1 cellular context compared by ENCODE assay signal in the genomic region with DNA sequence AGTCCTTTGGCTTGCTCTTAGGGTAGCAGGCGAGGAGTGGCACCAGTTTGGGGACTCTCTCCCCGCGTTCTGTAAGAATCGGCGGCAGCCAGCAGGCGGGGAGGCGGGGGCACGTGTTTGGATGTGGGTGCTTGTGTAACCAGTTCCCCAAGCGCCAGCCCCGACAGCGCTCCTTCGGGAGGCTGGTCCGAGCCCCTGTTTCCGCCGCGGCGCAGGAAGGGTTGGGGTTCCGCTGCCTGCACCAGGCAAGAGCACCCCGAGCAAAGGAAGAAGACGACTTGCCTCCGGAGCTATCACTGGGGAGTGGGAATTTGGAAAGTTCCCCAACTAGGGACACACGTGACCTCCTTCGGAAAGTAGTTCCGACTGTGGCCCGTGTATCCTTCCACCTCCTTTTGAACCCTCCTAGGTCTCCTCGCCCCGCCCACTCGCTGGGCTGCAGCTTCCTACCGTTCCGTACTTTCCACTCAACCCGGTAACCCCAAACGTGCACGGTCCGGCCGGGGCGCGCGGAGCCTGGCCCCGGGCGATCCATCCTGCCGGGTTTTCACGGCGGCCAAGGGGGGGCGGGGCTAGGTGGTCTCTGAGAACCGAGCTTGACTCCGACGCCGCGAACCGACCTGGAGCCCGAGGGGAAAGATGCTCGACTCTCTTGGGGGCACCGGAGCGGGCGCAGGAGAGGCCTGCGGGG.
TF ChIP-seq lines count a peak whose summit lies in the region.

No MANE protein-coding gene starts in this region.

TF ChIP-seq in HepG2, 621 proteins besides CTCF, POLR2A, EP300 and RAD21 (continued from another document and continues in another):
- TF ChIP-seq, protein P1, sequence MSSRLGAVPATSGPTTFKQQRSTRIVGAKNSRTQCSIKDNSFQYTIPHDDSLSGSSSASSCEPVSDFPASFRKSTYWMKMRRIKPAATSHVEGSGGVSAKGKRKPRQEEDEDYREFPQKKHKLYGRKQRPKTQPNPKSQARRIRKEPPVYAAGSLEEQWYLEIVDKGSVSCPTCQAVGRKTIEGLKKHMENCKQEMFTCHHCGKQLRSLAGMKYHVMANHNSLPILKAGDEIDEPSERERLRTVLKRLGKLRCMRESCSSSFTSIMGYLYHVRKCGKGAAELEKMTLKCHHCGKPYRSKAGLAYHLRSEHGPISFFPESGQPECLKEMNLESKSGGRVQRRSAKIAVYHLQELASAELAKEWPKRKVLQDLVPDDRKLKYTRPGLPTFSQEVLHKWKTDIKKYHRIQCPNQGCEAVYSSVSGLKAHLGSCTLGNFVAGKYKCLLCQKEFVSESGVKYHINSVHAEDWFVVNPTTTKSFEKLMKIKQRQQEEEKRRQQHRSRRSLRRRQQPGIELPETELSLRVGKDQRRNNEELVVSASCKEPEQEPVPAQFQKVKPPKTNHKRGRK (CRISPR knock-in tag; IDR thresholded peaks at IDR 0.05) = peak; percentile 72; the same call in 1 of the 2 replicates
- TF ChIP-seq ZSCAN25 (CRISPR knock-in tag; IDR thresholded peaks at IDR 0.05) (peak; percentile 88), ZNF33B (CRISPR knock-in tag; IDR thresholded peaks at IDR 0.05) (peak; percentile 51; the same call in 1 of the 2 replicates), ZNF205 (CRISPR knock-in tag; IDR thresholded peaks at IDR 0.05) (peak; percentile 91; the same call in 1 of the 2 replicates), AGO2 (optimal IDR thresholded peaks at IDR 0.05; ENCODE audit: low read depth, low read length) (peak; percentile 76), FOXO1 (CRISPR knock-in tag; IDR thresholded peaks at IDR 0.05) (peak; percentile 74; the same call in 1 of the 2 replicates), ZEB1 (IDR thresholded peaks at IDR 0.05; ENCODE audit: insufficient replicate concordance, low read depth) (peak; percentile 22), JUNB (CRISPR knock-in tag; IDR thresholded peaks at IDR 0.05; ENCODE audit: borderline replicate concordance) (no peak; the same call in 1 of the 2 replicates), ZMYM4 (CRISPR knock-in tag; IDR thresholded peaks at IDR 0.05) (peak; percentile 99), MTERF4 (CRISPR knock-in tag; IDR thresholded peaks at IDR 0.05) (0 out of 2 replicates have a peak, but pooled peaks have one; percentile 23), NPAS2 (CRISPR knock-in tag; IDR thresholded peaks at IDR 0.05; ENCODE audit: borderline replicate concordance) (no peak), HMG20A (CRISPR knock-in tag; IDR thresholded peaks at IDR 0.05; ENCODE audit: borderline replicate concordance) (no peak), JDP2 (CRISPR knock-in tag; IDR thresholded peaks at IDR 0.05; ENCODE audit: borderline replicate concordance) (no peak), ISL2 (CRISPR knock-in tag; IDR thresholded peaks at IDR 0.05) (peak; percentile 84), TSC22D2 (CRISPR knock-in tag; IDR thresholded peaks at IDR 0.05; ENCODE audit: borderline replicate concordance) (peak; percentile 58; the same call in 1 of the 2 replicates), AKAP8 (CRISPR knock-in tag; IDR thresholded peaks at IDR 0.05) (peak; percentile 80), CENPX (CRISPR knock-in tag; IDR thresholded peaks at IDR 0.05) (no peak), ELK4 (CRISPR knock-in tag; IDR thresholded peaks at IDR 0.05; ENCODE audit: borderline replicate concordance) (no peak), ZNF484 (CRISPR knock-in tag; IDR thresholded peaks at IDR 0.05; ENCODE audit: borderline replicate concordance, low read depth) (no peak), SIX1 (CRISPR knock-in tag; IDR thresholded peaks at IDR 0.05; ENCODE audit: borderline replicate concordance) (peak; percentile 60; the same call in 1 of the 2 replicates), HCFC1 (IDR thresholded peaks at IDR 0.05; ENCODE audit: low read depth, low read length) (peak; percentile 51; the same call in 1 of the 2 replicates), ZNF660 (CRISPR knock-in tag; IDR thresholded peaks at IDR 0.05; ENCODE audit: borderline replicate concordance, low read depth) (no peak), MEIS2 (CRISPR knock-in tag; IDR thresholded peaks at IDR 0.05) (0 out of 2 replicates have a peak, but pooled peaks have one; percentile 35), ZNF614 (CRISPR knock-in tag; IDR thresholded peaks at IDR 0.05; ENCODE audit: borderline replicate concordance) (peak; percentile 69; the same call in 1 of the 2 replicates), ZNF782 (CRISPR knock-in tag; IDR thresholded peaks at IDR 0.05; ENCODE audit: borderline replicate concordance) (peak; percentile 87), PHF21A (CRISPR knock-in tag; IDR thresholded peaks at IDR 0.05) (peak; percentile 78), ZNF260 (CRISPR knock-in tag; IDR thresholded peaks at IDR 0.05; ENCODE audit: borderline replicate concordance, low read depth) (no peak), NR2F2 (IDR thresholded peaks at IDR 0.05; ENCODE audit: borderline replicate concordance, low read depth) (0 out of 2 replicates have a peak, but pooled peaks have one; percentile 43), MEF2D (CRISPR knock-in tag; IDR thresholded peaks at IDR 0.05) (peak; percentile 80), RBM39 (IDR thresholded peaks at IDR 0.05; ENCODE audit: low read depth, low read length, poor library complexity, severe bottlenecking) (peak; percentile 66), NCOA5 (CRISPR knock-in tag; IDR thresholded peaks at IDR 0.05) (no peak), CHD4 (IDR thresholded peaks at IDR 0.05; ENCODE audit: borderline replicate concordance, low read length) (no peak)
- TF ChIP-seq, protein P2, sequence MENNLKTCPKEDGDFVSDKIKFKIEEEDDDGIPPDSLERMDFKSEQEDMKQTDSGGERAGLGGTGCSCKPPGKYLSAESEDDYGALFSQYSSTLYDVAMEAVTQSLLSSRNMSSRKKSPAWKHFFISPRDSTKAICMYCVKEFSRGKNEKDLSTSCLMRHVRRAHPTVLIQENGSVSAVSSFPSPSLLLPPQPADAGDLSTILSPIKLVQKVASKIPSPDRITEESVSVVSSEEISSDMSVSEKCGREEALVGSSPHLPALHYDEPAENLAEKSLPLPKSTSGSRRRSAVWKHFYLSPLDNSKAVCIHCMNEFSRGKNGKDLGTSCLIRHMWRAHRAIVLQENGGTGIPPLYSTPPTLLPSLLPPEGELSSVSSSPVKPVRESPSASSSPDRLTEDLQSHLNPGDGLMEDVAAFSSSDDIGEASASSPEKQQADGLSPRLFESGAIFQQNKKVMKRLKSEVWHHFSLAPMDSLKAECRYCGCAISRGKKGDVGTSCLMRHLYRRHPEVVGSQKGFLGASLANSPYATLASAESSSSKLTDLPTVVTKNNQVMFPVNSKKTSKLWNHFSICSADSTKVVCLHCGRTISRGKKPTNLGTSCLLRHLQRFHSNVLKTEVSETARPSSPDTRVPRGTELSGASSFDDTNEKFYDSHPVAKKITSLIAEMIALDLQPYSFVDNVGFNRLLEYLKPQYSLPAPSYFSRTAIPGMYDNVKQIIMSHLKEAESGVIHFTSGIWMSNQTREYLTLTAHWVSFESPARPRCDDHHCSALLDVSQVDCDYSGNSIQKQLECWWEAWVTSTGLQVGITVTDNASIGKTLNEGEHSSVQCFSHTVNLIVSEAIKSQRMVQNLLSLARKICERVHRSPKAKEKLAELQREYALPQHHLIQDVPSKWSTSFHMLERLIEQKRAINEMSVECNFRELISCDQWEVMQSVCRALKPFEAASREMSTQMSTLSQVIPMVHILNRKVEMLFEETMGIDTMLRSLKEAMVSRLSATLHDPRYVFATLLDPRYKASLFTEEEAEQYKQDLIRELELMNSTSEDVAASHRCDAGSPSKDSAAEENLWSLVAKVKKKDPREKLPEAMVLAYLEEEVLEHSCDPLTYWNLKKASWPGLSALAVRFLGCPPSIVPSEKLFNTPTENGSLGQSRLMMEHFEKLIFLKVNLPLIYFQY (CRISPR knock-in tag; IDR thresholded peaks at IDR 0.05; ENCODE audit: borderline replicate concordance) = peak; percentile 88
- TF ChIP-seq, protein P3, sequence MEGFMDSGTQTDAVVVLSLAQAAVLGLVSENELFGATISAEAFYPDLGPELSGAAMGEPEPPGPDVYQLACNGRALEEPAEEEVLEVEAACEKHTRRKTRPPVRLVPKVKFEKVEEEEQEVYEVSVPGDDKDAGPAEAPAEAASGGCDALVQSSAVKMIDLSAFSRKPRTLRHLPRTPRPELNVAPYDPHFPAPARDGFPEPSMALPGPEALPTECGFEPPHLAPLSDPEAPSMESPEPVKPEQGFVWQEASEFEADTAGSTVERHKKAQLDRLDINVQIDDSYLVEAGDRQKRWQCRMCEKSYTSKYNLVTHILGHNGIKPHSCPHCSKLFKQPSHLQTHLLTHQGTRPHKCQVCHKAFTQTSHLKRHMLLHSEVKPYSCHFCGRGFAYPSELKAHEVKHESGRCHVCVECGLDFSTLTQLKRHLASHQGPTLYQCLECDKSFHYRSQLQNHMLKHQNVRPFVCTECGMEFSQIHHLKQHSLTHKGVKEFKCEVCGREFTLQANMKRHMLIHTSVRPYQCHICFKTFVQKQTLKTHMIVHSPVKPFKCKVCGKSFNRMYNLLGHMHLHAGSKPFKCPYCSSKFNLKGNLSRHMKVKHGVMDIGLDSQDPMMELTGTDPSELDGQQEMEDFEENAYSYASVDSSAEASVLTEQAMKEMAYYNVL (CRISPR knock-in tag; IDR thresholded peaks at IDR 0.05; ENCODE audit: borderline replicate concordance) = peak; percentile 80
- TF ChIP-seq, protein P4, sequence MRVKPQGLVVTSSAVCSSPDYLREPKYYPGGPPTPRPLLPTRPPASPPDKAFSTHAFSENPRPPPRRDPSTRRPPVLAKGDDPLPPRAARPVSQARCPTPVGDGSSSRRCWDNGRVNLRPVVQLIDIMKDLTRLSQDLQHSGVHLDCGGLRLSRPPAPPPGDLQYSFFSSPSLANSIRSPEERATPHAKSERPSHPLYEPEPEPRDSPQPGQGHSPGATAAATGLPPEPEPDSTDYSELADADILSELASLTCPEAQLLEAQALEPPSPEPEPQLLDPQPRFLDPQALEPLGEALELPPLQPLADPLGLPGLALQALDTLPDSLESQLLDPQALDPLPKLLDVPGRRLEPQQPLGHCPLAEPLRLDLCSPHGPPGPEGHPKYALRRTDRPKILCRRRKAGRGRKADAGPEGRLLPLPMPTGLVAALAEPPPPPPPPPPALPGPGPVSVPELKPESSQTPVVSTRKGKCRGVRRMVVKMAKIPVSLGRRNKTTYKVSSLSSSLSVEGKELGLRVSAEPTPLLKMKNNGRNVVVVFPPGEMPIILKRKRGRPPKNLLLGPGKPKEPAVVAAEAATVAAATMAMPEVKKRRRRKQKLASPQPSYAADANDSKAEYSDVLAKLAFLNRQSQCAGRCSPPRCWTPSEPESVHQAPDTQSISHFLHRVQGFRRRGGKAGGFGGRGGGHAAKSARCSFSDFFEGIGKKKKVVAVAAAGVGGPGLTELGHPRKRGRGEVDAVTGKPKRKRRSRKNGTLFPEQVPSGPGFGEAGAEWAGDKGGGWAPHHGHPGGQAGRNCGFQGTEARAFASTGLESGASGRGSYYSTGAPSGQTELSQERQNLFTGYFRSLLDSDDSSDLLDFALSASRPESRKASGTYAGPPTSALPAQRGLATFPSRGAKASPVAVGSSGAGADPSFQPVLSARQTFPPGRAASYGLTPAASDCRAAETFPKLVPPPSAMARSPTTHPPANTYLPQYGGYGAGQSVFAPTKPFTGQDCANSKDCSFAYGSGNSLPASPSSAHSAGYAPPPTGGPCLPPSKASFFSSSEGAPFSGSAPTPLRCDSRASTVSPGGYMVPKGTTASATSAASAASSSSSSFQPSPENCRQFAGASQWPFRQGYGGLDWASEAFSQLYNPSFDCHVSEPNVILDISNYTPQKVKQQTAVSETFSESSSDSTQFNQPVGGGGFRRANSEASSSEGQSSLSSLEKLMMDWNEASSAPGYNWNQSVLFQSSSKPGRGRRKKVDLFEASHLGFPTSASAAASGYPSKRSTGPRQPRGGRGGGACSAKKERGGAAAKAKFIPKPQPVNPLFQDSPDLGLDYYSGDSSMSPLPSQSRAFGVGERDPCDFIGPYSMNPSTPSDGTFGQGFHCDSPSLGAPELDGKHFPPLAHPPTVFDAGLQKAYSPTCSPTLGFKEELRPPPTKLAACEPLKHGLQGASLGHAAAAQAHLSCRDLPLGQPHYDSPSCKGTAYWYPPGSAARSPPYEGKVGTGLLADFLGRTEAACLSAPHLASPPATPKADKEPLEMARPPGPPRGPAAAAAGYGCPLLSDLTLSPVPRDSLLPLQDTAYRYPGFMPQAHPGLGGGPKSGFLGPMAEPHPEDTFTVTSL (CRISPR knock-in tag; IDR thresholded peaks at IDR 0.05; ENCODE audit: borderline replicate concordance) = 0 out of 2 replicates have a peak, but pooled peaks have one; percentile 10
- TF ChIP-seq, protein P5, sequence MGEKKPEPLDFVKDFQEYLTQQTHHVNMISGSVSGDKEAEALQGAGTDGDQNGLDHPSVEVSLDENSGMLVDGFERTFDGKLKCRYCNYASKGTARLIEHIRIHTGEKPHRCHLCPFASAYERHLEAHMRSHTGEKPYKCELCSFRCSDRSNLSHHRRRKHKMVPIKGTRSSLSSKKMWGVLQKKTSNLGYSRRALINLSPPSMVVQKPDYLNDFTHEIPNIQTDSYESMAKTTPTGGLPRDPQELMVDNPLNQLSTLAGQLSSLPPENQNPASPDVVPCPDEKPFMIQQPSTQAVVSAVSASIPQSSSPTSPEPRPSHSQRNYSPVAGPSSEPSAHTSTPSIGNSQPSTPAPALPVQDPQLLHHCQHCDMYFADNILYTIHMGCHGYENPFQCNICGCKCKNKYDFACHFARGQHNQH (CRISPR knock-in tag; IDR thresholded peaks at IDR 0.05) = peak; percentile 96
- TF ChIP-seq, protein P6, sequence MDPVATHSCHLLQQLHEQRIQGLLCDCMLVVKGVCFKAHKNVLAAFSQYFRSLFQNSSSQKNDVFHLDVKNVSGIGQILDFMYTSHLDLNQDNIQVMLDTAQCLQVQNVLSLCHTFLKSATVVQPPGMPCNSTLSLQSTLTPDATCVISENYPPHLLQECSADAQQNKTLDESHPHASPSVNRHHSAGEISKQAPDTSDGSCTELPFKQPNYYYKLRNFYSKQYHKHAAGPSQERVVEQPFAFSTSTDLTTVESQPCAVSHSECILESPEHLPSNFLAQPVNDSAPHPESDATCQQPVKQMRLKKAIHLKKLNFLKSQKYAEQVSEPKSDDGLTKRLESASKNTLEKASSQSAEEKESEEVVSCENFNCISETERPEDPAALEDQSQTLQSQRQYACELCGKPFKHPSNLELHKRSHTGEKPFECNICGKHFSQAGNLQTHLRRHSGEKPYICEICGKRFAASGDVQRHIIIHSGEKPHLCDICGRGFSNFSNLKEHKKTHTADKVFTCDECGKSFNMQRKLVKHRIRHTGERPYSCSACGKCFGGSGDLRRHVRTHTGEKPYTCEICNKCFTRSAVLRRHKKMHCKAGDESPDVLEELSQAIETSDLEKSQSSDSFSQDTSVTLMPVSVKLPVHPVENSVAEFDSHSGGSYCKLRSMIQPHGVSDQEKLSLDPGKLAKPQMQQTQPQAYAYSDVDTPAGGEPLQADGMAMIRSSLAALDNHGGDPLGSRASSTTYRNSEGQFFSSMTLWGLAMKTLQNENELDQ (CRISPR knock-in tag; IDR thresholded peaks at IDR 0.05; ENCODE audit: borderline replicate concordance) = no peak
